ENCODE assay signal across 1 cellular context in genomic region chr9:121478816-121479676, GRCh38.
TF ChIP-seq lines count a peak whose summit lies in the region.

No MANE protein-coding gene starts in this region.

TF ChIP-seq in H1, 55 proteins besides CTCF, POLR2A, EP300 and RAD21:
- TF ChIP-seq E2F6 (IDR thresholded peaks at IDR 0.05) (no peak), EGR1 (IDR thresholded peaks at IDR 0.05; ENCODE audit: borderline replicate concordance, low read depth, low read length) (peak; percentile 46; the same call in 1 of the 2 replicates), GABPA (IDR thresholded peaks at IDR 0.05; ENCODE audit: borderline replicate concordance, insufficient read depth, low read length) (no peak), SP1 (IDR thresholded peaks at IDR 0.05; ENCODE audit: low read depth, low read length) (peak; percentile 85)
TF ChIP-seq in H1: peak in this region for 2.
